24 cellular contexts compared by ENCODE assay signal in the genomic region with DNA sequence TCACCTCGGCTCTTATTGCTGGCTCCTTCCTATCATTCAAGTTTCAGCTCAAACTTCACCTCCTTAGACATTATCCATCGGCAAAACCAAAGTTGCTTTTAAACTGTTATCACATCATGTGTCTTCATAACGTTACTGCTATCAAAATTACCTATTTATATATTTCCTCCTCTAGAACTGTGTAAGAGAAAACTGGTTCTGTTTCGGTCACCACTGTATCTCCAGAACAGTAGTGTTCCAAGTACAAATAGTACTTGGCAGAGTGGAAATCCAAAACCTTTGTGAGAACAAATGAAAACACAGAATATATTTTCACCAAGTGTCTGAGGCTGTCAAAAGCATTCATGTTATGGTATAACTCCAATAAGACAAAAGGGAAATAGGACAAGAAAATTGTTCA. TPM values are rescaled to one million over a fixed set of nuclear protein-coding genes. Genes with fewer than 3 reads are reported as not detected.
"Had no signal": no experiment of that assay in that cellular context is flagged by ENCODE, and none has a peak within 500 bp of the region (broad histone marks: within the 10 kb centered on the region; RNA-seq: fewer than 3 reads in every experiment).

No MANE protein-coding gene starts in this region.

- H3K27me3 ChIP-seq: breast epithelium, esophagus squamous epithelium, heart right ventricle, ovary, right lobe of liver, tibial nerve had no signal

- H3K4me2 ChIP-seq: SK-N-SH had no signal

- DNase-seq: activated CD4-positive, alpha-beta T cell treated with anti-CD3 and anti-CD28 coated beads for 1 hour; activated CD4-positive, alpha-beta T cell treated with anti-CD3 and anti-CD28 coated beads, Interleukin-2, amount 10 ng/mL, durations not matched to agents 7 days and 5 days; activated CD8-positive, alpha-beta memory T cell treated with anti-CD3 and anti-CD28 coated beads for 24 hours; activated naive CD4-positive, alpha-beta T cell; activated T-cell treated with anti-CD3 and anti-CD28 coated beads, Interleukin-2, amount 50 U/mL, for 1 hour; effector CD8-positive, alpha-beta T cell; esophagus squamous epithelium; foreskin melanocyte; heart right ventricle; kidney glomerular epithelial cell; mammary epithelial cell; ovary; right lobe of liver; SK-N-SH; stimulated activated CD4-positive, alpha-beta T cell treated with anti-CD3 and anti-CD28 coated beads, Interleukin-12 subunit alpha, Interleukin-12 subunit beta, amount 100 ng/mL, for 4 hours; stimulated activated CD4-positive, alpha-beta T cell treated with anti-CD3 and anti-CD28 coated beads, Interleukin-4, amount 100 ng/mL, for 1 hour; SW 1271 had no signal

- H3K27ac Mint-ChIP-seq: progenitor cell of endocrine pancreas; T-helper 1 cell treated with Interleukin-12 subunit alpha and Interleukin-12 subunit beta and Interleukin-4 antibody, amounts not matched to agents 30 μg/mL and 1 μg/mL, for 36 hours had no signal

- H3K9me3 Mint-ChIP-seq: activated CD4-positive, alpha-beta T cell treated with anti-CD3 and anti-CD28 coated beads, Interleukin-2, amount 10 ng/mL, durations not matched to agents 7 days and 5 days; stimulated activated effector memory CD8-positive, alpha-beta T cell treated with anti-CD3 and anti-CD28 coated beads, Interleukin-12 subunit alpha, Interleukin-12 subunit beta, amount 100 ng/mL, for 72 hours; T-helper 1 cell treated with Interleukin-12 subunit alpha and Interleukin-12 subunit beta and Interleukin-4 antibody, amounts not matched to agents 30 μg/mL and 1 μg/mL, for 36 hours had no signal

- H3K36me3 ChIP-seq: ovary had no signal

- H3K27ac ChIP-seq: breast epithelium, epithelial cell of prostate, esophagus squamous epithelium, heart right ventricle, ovary, right lobe of liver, tibial nerve had no signal

- ATAC-seq: right lobe of liver; stimulated activated effector memory CD8-positive, alpha-beta T cell treated with anti-CD3 and anti-CD28 coated beads, Interleukin-12 subunit alpha, Interleukin-12 subunit beta, amount 100 ng/mL, for 72 hours had no signal

- H3K9me2 ChIP-seq: SK-N-SH had no signal

- H3K27me3 Mint-ChIP-seq: activated CD4-positive, alpha-beta T cell treated with anti-CD3 and anti-CD28 coated beads, Interleukin-2, amount 10 ng/mL, durations not matched to agents 7 days and 5 days; progenitor cell of endocrine pancreas had no signal

- H3K9me3 ChIP-seq: breast epithelium, esophagus squamous epithelium, heart right ventricle, ovary, right lobe of liver, SK-N-SH, tibial nerve had no signal

- H3K4me3 ChIP-seq: breast epithelium, esophagus squamous epithelium, heart right ventricle, ovary, right lobe of liver, tibial nerve had no signal

- H3K4me1 ChIP-seq: breast epithelium, esophagus squamous epithelium, right lobe of liver, tibial nerve had no signal

- H3K9ac ChIP-seq: SK-N-SH had no signal

- H3K4me3 Mint-ChIP-seq: activated CD4-positive, alpha-beta T cell treated with anti-CD3 and anti-CD28 coated beads, Interleukin-2, amount 10 ng/mL, durations not matched to agents 7 days and 5 days; stimulated activated effector memory CD8-positive, alpha-beta T cell treated with anti-CD3 and anti-CD28 coated beads, Interleukin-12 subunit alpha, Interleukin-12 subunit beta, amount 100 ng/mL, for 72 hours; T-helper 1 cell treated with Interleukin-12 subunit alpha and Interleukin-12 subunit beta and Interleukin-4 antibody, amounts not matched to agents 30 μg/mL and 1 μg/mL, for 36 hours had no signal

RNA-seq across cellular contexts. Expression of a gene that starts 24.1 kb away (rescaled TPM):
- total RNA-seq: dermis microvascular lymphatic vessel endothelial cell, mammary epithelial cell had no signal
